23 cellular contexts compared by ENCODE assay signal in genomic region chr3:119234610-119235009, GRCh38. TPM values are rescaled to one million over a fixed set of nuclear protein-coding genes. Genes with fewer than 3 reads are reported as not detected.
DNase-seq lines count a peak whose midpoint lies in the region; ATAC-seq and TF ChIP-seq lines count a peak whose summit lies in the region.
"Had no signal": no experiment of that assay in that cellular context is flagged by ENCODE, and none has a peak within 500 bp of the region (broad histone marks: within the 10 kb centered on the region; RNA-seq: fewer than 3 reads in every experiment).

No MANE protein-coding gene starts in this region.

- H3K9me3 Mint-ChIP-seq in HFFc6 = no peaks in the 10 kb centered on the region
- H3K9me3 Mint-ChIP-seq in activated naive CD8-positive, alpha-beta T cell treated with anti-CD3 and anti-CD28 coated beads, Interleukin-2, amount 50 U/mL, for 24 hours = no peaks in the 10 kb centered on the region
- no peaks in the 10 kb centered on the region for H3K9me3 Mint-ChIP-seq in natural killer cell treated with Interleukin-12 subunit alpha and Interleukin-12 subunit beta and Interleukin-15 and Interleukin-18, amount 100 ng/mL, for 72 hours
- H3K9me3 Mint-ChIP-seq: brain had no signal

- TF ChIP-seq CTCF in SK-N-SH (IDR thresholded peaks at IDR 0.05) = no peak
- no peak for TF ChIP-seq CTCF in HFFc6 (IDR thresholded peaks at IDR 0.05)

- WGBS in SK-N-SH (ENCODE audit: low lambda C conversion rate) = 96% methylated on average over 1 of the region's 1 CpG

- peaks cover 55 to 65% of the 10 kb centered on the region in 2 experiments for H3K36me3 ChIP-seq in SK-N-SH (replicated peaks in 1 of 2; ENCODE audit: control insufficient read depth in 1 of 2, insufficient read depth in 2 of 2, low read length in 1 of 2)
- H3K36me3 ChIP-seq: BE2C had no signal

- DNase-seq in SK-N-SH (no peak), HFFc6 (no peak), T-helper 1 cell (no peak), NCI-H2227 (lab: John Stamatoyannopoulos, UW; ENCODE audit: unreplicated experiment) (no peak)
- DNase-seq in activated naive CD8-positive, alpha-beta T cell treated with anti-CD3 and anti-CD28 coated beads, Interleukin-2, amount 50 U/mL, for 24 hours = no peak
- no peak for DNase-seq in natural killer cell treated with Interleukin-12 subunit alpha and Interleukin-12 subunit beta and Interleukin-15 and Interleukin-18, amount 100 ng/mL, for 72 hours (ENCODE audit: low spot score)
- DNase-seq: activated effector memory CD4-positive, alpha-beta T cell treated with anti-CD3 and anti-CD28 coated beads, Interleukin-2, amount 50 U/mL, for 16 hours; BE2C; cortex of kidney; islet precursor cell; lower lobe of right lung; NCI-H1105; NCI-H524 treated with DMSO at 0.1 percent for 48 hours; sigmoid colon; stimulated activated CD4-positive, alpha-beta T cell treated with anti-CD3 and anti-CD28 coated beads, Interleukin-2, amount 100 ng/mL, for 24 hours; stomach; upper lobe of right lung had no signal

- peak overlapping the region; percentile 18; the same call in 1 of the 2 replicates for H3K4me2 ChIP-seq in SK-N-SH
- H3K4me2 ChIP-seq: hepatocyte had no signal

- H3K27ac Mint-ChIP-seq in HFFc6 = peak overlapping the region; percentile 94
- H3K27ac Mint-ChIP-seq in activated naive CD8-positive, alpha-beta T cell treated with anti-CD3 and anti-CD28 coated beads, Interleukin-2, amount 50 U/mL, for 24 hours = peak overlapping the region; percentile 64
- peak overlapping the region; percentile 72 to 94 for H3K27ac Mint-ChIP-seq in natural killer cell treated with Interleukin-12 subunit alpha and Interleukin-12 subunit beta and Interleukin-15 and Interleukin-18, amount 100 ng/mL, for 72 hours
- H3K27ac Mint-ChIP-seq: brain had no signal

- H3K4me1 Mint-ChIP-seq in HFFc6 (ENCODE audit: low read depth) = peaks cover 48% of the 10 kb centered on the region
- H3K4me1 Mint-ChIP-seq in activated naive CD8-positive, alpha-beta T cell treated with anti-CD3 and anti-CD28 coated beads, Interleukin-2, amount 50 U/mL, for 24 hours = peaks cover 49% of the 10 kb centered on the region
- H3K4me1 Mint-ChIP-seq in natural killer cell treated with Interleukin-12 subunit alpha and Interleukin-12 subunit beta and Interleukin-15 and Interleukin-18, amount 100 ng/mL, for 72 hours (ENCODE audit: low read depth in 2 of 2) = peaks cover 50 to 56% of the 10 kb centered on the region in 2 donors

- no peaks in the 10 kb centered on the region; the same call in 1 of the 2 replicates for H4K20me1 ChIP-seq in SK-N-SH (ENCODE audit: insufficient read depth)

- no peaks in the 10 kb centered on the region for H3K9me3 ChIP-seq in SK-N-SH
- H3K9me3 ChIP-seq: BE2C, lower lobe of right lung, sigmoid colon, stomach, upper lobe of right lung had no signal

- peak overlapping the region in 1 of 2 experiments; percentile 66; a peak in 2 of 4 replicates for H3K27ac ChIP-seq in SK-N-SH (ENCODE audit: low read depth in 2 of 2, low read length in 1 of 2)
- H3K27ac ChIP-seq: 22Rv1, hepatocyte, lower lobe of right lung, parathyroid adenoma, sigmoid colon, stomach, upper lobe of right lung had no signal

- H3F3A ChIP-seq in SK-N-SH (replicated peaks; ENCODE audit: insufficient read depth) = peaks cover 24% of the 10 kb centered on the region

- H3K27me3 ChIP-seq in SK-N-SH (ENCODE audit: insufficient read depth) = no peaks in the 10 kb centered on the region
- H3K27me3 ChIP-seq: BE2C, hepatocyte, sigmoid colon, stomach, upper lobe of right lung had no signal

- no peak for TF ChIP-seq RAD21 in SK-N-SH (IDR thresholded peaks at IDR 0.05; ENCODE audit: low read length)

- CTCF ChIA-PET in SK-N-SH (lab: Yijun Ruan, JAX) = interaction anchor here (0.6 kb wide), 1 partner anchor 90 kb away, joined by 3 read pairs; no protein-coding TSS in a partner anchor

- no peak overlapping the region for H3K4me3 ChIP-seq in SK-N-SH (ENCODE audit: low read depth in 2 of 2, low read length in 1 of 2)
- H3K4me3 ChIP-seq: hepatocyte, lower lobe of right lung, sigmoid colon, stomach, upper lobe of right lung had no signal

- TF ChIP-seq EP300 in SK-N-SH (IDR thresholded peaks at IDR 0.05; ENCODE audit: borderline replicate concordance in 1 of 2, low read depth in 1 of 2, low read length in 1 of 2) = no peak

- H3K36me3 Mint-ChIP-seq in HFFc6 (ENCODE audit: low read depth) = peaks cover 54% of the 10 kb centered on the region
- peaks cover 36% of the 10 kb centered on the region for H3K36me3 Mint-ChIP-seq in activated naive CD8-positive, alpha-beta T cell treated with anti-CD3 and anti-CD28 coated beads, Interleukin-2, amount 50 U/mL, for 24 hours (ENCODE audit: low read depth)
- peaks cover 28% of the 10 kb centered on the region for H3K36me3 Mint-ChIP-seq in natural killer cell treated with Interleukin-12 subunit alpha and Interleukin-12 subunit beta and Interleukin-15 and Interleukin-18, amount 100 ng/mL, for 72 hours

- POLR2A ChIA-PET in SK-N-SH (lab: Yijun Ruan, JAX) = no interaction called here

- H3K9ac ChIP-seq in SK-N-SH = peak overlapping the region; percentile 16; the same call in 1 of the 2 replicates
- H3K9ac ChIP-seq: parathyroid adenoma had no signal

- no peak overlapping the region for H2AFZ ChIP-seq in SK-N-SH (ENCODE audit: low read depth)
- H2AFZ ChIP-seq: hepatocyte, parathyroid adenoma had no signal

- ATAC-seq in SK-N-SH treated with all-trans-retinoic acid at 6 μM for 48 hours (no peak), HG03571 (IDR thresholded peaks at IDR 0.05; ENCODE audit: unreplicated experiment) (no peak)
- ATAC-seq in activated naive CD8-positive, alpha-beta T cell treated with anti-CD3 and anti-CD28 coated beads, Interleukin-2, amount 50 U/mL, for 24 hours = no peak
- ATAC-seq in natural killer cell treated with Interleukin-12 subunit alpha and Interleukin-12 subunit beta and Interleukin-15 and Interleukin-18, amount 100 ng/mL, for 72 hours = no peak
- ATAC-seq: lower lobe of right lung, upper lobe of right lung had no signal

- peaks cover 3 to 8% of the 10 kb centered on the region in 2 experiments; a peak in 3 of 4 replicates for H3K4me1 ChIP-seq in SK-N-SH (ENCODE audit: control insufficient read depth in 1 of 2, insufficient read depth in 2 of 2, low read depth in 1 of 2, low read length in 1 of 2)
- H3K4me1 ChIP-seq: BE2C had no signal

- no peaks in the 10 kb centered on the region for H3K27me3 Mint-ChIP-seq in HFFc6 (ENCODE audit: insufficient read depth)
- H3K27me3 Mint-ChIP-seq in activated naive CD8-positive, alpha-beta T cell treated with anti-CD3 and anti-CD28 coated beads, Interleukin-2, amount 50 U/mL, for 24 hours = no peaks in the 10 kb centered on the region
- no peaks in the 10 kb centered on the region for H3K27me3 Mint-ChIP-seq in natural killer cell treated with Interleukin-12 subunit alpha and Interleukin-12 subunit beta and Interleukin-15 and Interleukin-18, amount 100 ng/mL, for 72 hours
- H3K27me3 Mint-ChIP-seq: brain had no signal

- H3K79me2 ChIP-seq in SK-N-SH (ENCODE audit: insufficient read depth) = peaks cover 47% of the 10 kb centered on the region
- H3K79me2 ChIP-seq: parathyroid adenoma had no signal

- H3K9me2 ChIP-seq in SK-N-SH = no peaks in the 10 kb centered on the region; the same call in 1 of the 2 replicates

- H3K4me3 Mint-ChIP-seq in HFFc6 = peak overlapping the region; percentile 73
- no peak overlapping the region for H3K4me3 Mint-ChIP-seq in activated naive CD8-positive, alpha-beta T cell treated with anti-CD3 and anti-CD28 coated beads, Interleukin-2, amount 50 U/mL, for 24 hours
- peak overlapping the region; percentile 32 for H3K4me3 Mint-ChIP-seq in natural killer cell treated with Interleukin-12 subunit alpha and Interleukin-12 subunit beta and Interleukin-15 and Interleukin-18, amount 100 ng/mL, for 72 hours
- H3K4me3 Mint-ChIP-seq: brain had no signal

TF ChIP-seq in SK-N-SH, 30 proteins besides CTCF, POLR2A, EP300 and RAD21 (continues in another document):
- TF ChIP-seq YY1 (IDR thresholded peaks at IDR 0.05; ENCODE audit: low read depth) (no peak), MEF2A (IDR thresholded peaks at IDR 0.05; ENCODE audit: borderline replicate concordance, low read depth) (no peak), TAF1 (IDR thresholded peaks at IDR 0.05; ENCODE audit: borderline replicate concordance, low read depth, low read length) (no peak), FOXJ3 (CRISPR knock-in tag; IDR thresholded peaks at IDR 0.05) (no peak)

TF ChIP-seq in SK-N-SH treated with all-trans-retinoic acid at 6 μM for 48 hours, 23 proteins besides CTCF, POLR2A, EP300 and RAD21 (continues in another document):
- TF ChIP-seq SNAI2 (CRISPR knock-in tag; IDR thresholded peaks at IDR 0.05) (no peak), TOX (CRISPR knock-in tag; IDR thresholded peaks at IDR 0.05; ENCODE audit: borderline replicate concordance) (no peak), ZC3H10 (CRISPR knock-in tag; IDR thresholded peaks at IDR 0.05) (no peak), BACH2 (CRISPR knock-in tag; IDR thresholded peaks at IDR 0.05; ENCODE audit: borderline replicate concordance) (no peak)

RNA-seq across cellular contexts. Expression of gene B4GALT4, which starts 6.1 kb away (rescaled TPM):
- polyA plus RNA-seq in SK-N-SH (2012; rRNA removed) = 15.7 and 19.8 TPM in 2 replicates
- polyA plus RNA-seq in SK-N-SH (2012; cell fraction: cytosol; rRNA removed) = 20.2 and 23.9 TPM in 2 replicates
- polyA plus RNA-seq in SK-N-SH (2012; cell fraction: nucleus; rRNA removed) = 11.7 and 19.4 TPM in 2 replicates
- total RNA-seq in HFFc6 (2021; fragmentation: NEBNext Ultra II Directional; extraction: Animal tissue kit (Norgen Biotek cat#: 25700)) = 10 to 100 TPM; 47.2 to 53.5 (median 52.5) TPM
- total RNA-seq in natural killer cell treated with Interleukin-12 subunit alpha and Interleukin-12 subunit beta and Interleukin-15 and Interleukin-18, amount 100 ng/mL, for 72 hours = 10 to 100 TPM; 34.3 to 38.4 TPM

RNA-seq across cellular contexts. Expression of gene ARHGAP31, which starts 59.6 kb away (rescaled TPM):
- polyA plus RNA-seq in SK-N-SH (2012; rRNA removed) = 4.4 and 7.7 TPM in 2 replicates
- polyA plus RNA-seq in SK-N-SH (2012; cell fraction: cytosol; rRNA removed) = 4.0 and 4.8 TPM in 2 replicates
- polyA plus RNA-seq in SK-N-SH (2012; cell fraction: nucleus; rRNA removed) = 6.0 and 7.0 TPM in 2 replicates
- 10 to 100 TPM; 18.0 to 25.1 (median 20.5) TPM for total RNA-seq in HFFc6 (2021; fragmentation: NEBNext Ultra II Directional; extraction: Animal tissue kit (Norgen Biotek cat#: 25700))
- 10 to 100 TPM; 22.5 to 64.6 TPM for total RNA-seq in natural killer cell treated with Interleukin-12 subunit alpha and Interleukin-12 subunit beta and Interleukin-15 and Interleukin-18, amount 100 ng/mL, for 72 hours
